In genomic region chr2:209383212-209383611, GRCh38 we compare ENCODE assay signal across 1 cellular context.
TF ChIP-seq lines count a peak whose summit lies in the region.

No MANE protein-coding gene starts in this region.

TF ChIP-seq in GM23338, 12 proteins besides CTCF, POLR2A, EP300 and RAD21 (continued from another document):
- TF ChIP-seq REST (IDR thresholded peaks at IDR 0.05; ENCODE audit: unreplicated experiment) (no peak), ZNF331 (CRISPR knock-in tag; IDR thresholded peaks at IDR 0.05; ENCODE audit: low read depth) (no peak), POLR2AphosphoS5 (IDR thresholded peaks at IDR 0.05; ENCODE audit: low read depth) (no peak), ZNF462 (CRISPR knock-in tag; IDR thresholded peaks at IDR 0.05) (no peak), CREB1 (CRISPR knock-in tag; IDR thresholded peaks at IDR 0.05; ENCODE audit: low read depth) (no peak), ZNF114 (CRISPR knock-in tag; IDR thresholded peaks at IDR 0.05) (no peak), STAT1 (IDR thresholded peaks at IDR 0.05; ENCODE audit: unreplicated experiment) (no peak), EZH2phosphoT487 (IDR thresholded peaks at IDR 0.05; ENCODE audit: unreplicated experiment) (no peak), ETS1 (IDR thresholded peaks at IDR 0.05) (no peak), NANOG (IDR thresholded peaks at IDR 0.05; ENCODE audit: borderline replicate concordance) (no peak), EZH2 (IDR thresholded peaks at IDR 0.05; ENCODE audit: low read depth, unreplicated experiment) (no peak)
